Comparison of ENCODE assay signal across 23 cellular contexts in genomic region chr22:47780281-47780875, GRCh38.
"Had no signal": no experiment of that assay in that cellular context is flagged by ENCODE, and none has a peak within 500 bp of the region (broad histone marks: within the 10 kb centered on the region; RNA-seq: fewer than 3 reads in every experiment).

No MANE protein-coding gene starts in this region.

- H3K27ac Mint-ChIP-seq: activated CD4-positive, alpha-beta T cell treated with anti-CD3 and anti-CD28 coated beads, Interleukin-2, amount 10 ng/mL, durations not matched to agents 24 days and 14 days; activated CD8-positive, alpha-beta T cell treated with anti-CD3 and anti-CD28 coated beads, Interleukin-2, amount 10 ng/mL, durations not matched to agents 7 days and 5 days; activated naive CD4-positive, alpha-beta T cell treated with anti-CD3 and anti-CD28 coated beads, Interleukin-2, amount 50 U/mL, for 24 hours; activated T-cell treated with anti-CD3 and anti-CD28 coated beads, Interleukin-2, amount 50 U/mL, for 24 hours; activated T-helper 2 cell treated with anti-CD3 and anti-CD28 coated beads, Interferon-gamma antibody, Interleukin-2, Interleukin-4, amounts not matched to agents 10 μg/mL and 5 μg/mL and 100 μg/mL, durations not matched to agents 14 hours and 24 hours and 36 hours had no signal

- H3K27ac ChIP-seq: adrenal gland, body of pancreas, breast epithelium, SJCRH30, SK-N-MC had no signal

- H3K36me3 Mint-ChIP-seq: activated naive CD4-positive, alpha-beta T cell treated with anti-CD3 and anti-CD28 coated beads, Interleukin-2, amount 50 U/mL, for 24 hours had no signal

- H3K27me3 Mint-ChIP-seq: activated CD4-positive, alpha-beta T cell treated with anti-CD3 and anti-CD28 coated beads, Interleukin-2, amount 10 ng/mL, durations not matched to agents 24 days and 14 days had no signal

- H3K4me3 ChIP-seq: adrenal gland, body of pancreas, breast epithelium, K562, SJCRH30, SK-N-MC had no signal

- H3K4me1 ChIP-seq: adrenal gland, body of pancreas, breast epithelium, SJCRH30 had no signal

- H3K27me3 ChIP-seq: adrenal gland, body of pancreas, SJCRH30 had no signal

- DNase-seq: activated CD4-positive, alpha-beta T cell treated with anti-CD3 and anti-CD28 coated beads, Interleukin-2, amount 10 ng/mL, durations not matched to agents 24 days and 14 days; activated CD4-positive, alpha-beta T cell treated with anti-CD3 and anti-CD28 coated beads, Interleukin-2, amount 50 U/mL, for 4 hours; activated CD8-positive, alpha-beta T cell treated with anti-CD3 and anti-CD28 coated beads, Interleukin-2, amount 10 ng/mL, durations not matched to agents 7 days and 5 days; activated gamma-delta T cell; activated naive CD4-positive, alpha-beta T cell treated with Interleukin-2 at 50 U/mL for 16 hours; activated T-cell treated with anti-CD3 and anti-CD28 coated beads, Interleukin-2, amount 50 U/mL, for 24 hours; body of pancreas; NCI-H1092 treated with DMSO at 0.1 percent for 48 hours; NCI-H1417; NCI-H146; NCI-H187; NCI-H2081; NCI-H2171; SHP77; SJCRH30; T1000 had no signal

- H3K36me3 ChIP-seq: adrenal gland, breast epithelium, SJCRH30 had no signal

- H3K9me3 Mint-ChIP-seq: activated CD4-positive, alpha-beta T cell treated with anti-CD3 and anti-CD28 coated beads, Interleukin-2, amount 10 ng/mL, durations not matched to agents 24 days and 14 days; activated naive CD4-positive, alpha-beta T cell treated with anti-CD3 and anti-CD28 coated beads, Interleukin-2, amount 50 U/mL, for 24 hours; activated T-cell treated with anti-CD3 and anti-CD28 coated beads, Interleukin-2, amount 50 U/mL, for 24 hours; activated T-helper 2 cell treated with anti-CD3 and anti-CD28 coated beads, Interferon-gamma antibody, Interleukin-2, Interleukin-4, amounts not matched to agents 10 μg/mL and 5 μg/mL and 100 μg/mL, durations not matched to agents 14 hours and 24 hours and 36 hours had no signal

- H3K4me1 Mint-ChIP-seq: activated CD4-positive, alpha-beta T cell treated with anti-CD3 and anti-CD28 coated beads, Interleukin-2, amount 10 ng/mL, durations not matched to agents 24 days and 14 days; activated naive CD4-positive, alpha-beta T cell treated with anti-CD3 and anti-CD28 coated beads, Interleukin-2, amount 50 U/mL, for 24 hours had no signal

- H3K4me3 Mint-ChIP-seq: activated CD4-positive, alpha-beta T cell treated with anti-CD3 and anti-CD28 coated beads, Interleukin-2, amount 10 ng/mL, durations not matched to agents 24 days and 14 days; activated CD8-positive, alpha-beta T cell treated with anti-CD3 and anti-CD28 coated beads, Interleukin-2, amount 10 ng/mL, durations not matched to agents 7 days and 5 days; activated naive CD4-positive, alpha-beta T cell treated with anti-CD3 and anti-CD28 coated beads, Interleukin-2, amount 50 U/mL, for 24 hours; activated T-cell treated with anti-CD3 and anti-CD28 coated beads, Interleukin-2, amount 50 U/mL, for 24 hours had no signal

- ATAC-seq: activated CD8-positive, alpha-beta T cell treated with anti-CD3 and anti-CD28 coated beads, Interleukin-2, amount 10 ng/mL, durations not matched to agents 7 days and 5 days; body of pancreas; Panc1 had no signal
